Comparison of ENCODE assay signal across 1 cellular context in the genomic region with DNA sequence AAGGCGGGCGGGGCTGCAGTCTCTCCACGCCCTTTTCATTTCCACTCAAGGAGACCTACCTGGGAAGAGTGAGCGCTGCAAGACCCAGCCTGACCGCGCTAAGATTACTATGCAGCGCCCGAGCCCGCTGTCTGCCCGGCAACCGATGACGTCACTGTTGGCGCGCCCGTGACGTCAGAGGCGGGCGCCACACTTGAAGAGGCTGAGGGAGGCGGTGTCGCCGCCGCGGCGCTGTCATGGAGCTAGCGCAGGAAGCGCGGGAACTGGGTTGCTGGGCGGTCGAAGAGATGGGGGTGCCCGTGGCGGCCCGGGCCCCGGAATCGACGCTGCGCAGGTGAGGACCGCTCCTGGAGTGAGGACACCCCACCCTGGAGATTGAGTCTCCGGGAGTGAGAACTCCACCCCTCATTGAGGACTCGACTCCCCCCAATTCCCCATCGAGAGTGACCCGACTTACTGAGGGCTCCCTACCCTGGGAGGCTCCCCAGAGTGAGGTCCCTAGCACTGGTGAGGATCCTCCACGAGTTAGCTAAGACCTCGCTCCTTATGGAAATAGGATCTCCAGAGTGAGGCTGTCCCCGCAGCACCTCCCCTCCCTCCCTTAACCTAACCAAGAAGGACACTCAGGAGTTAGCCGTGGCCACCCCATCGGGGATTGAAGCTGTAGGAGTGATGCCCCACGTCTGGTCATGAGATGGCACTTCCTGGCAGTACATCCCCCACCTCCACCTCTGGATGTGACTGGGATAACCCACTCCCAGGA.
TF ChIP-seq lines count a peak whose summit lies in the region.

A gene with protein sequence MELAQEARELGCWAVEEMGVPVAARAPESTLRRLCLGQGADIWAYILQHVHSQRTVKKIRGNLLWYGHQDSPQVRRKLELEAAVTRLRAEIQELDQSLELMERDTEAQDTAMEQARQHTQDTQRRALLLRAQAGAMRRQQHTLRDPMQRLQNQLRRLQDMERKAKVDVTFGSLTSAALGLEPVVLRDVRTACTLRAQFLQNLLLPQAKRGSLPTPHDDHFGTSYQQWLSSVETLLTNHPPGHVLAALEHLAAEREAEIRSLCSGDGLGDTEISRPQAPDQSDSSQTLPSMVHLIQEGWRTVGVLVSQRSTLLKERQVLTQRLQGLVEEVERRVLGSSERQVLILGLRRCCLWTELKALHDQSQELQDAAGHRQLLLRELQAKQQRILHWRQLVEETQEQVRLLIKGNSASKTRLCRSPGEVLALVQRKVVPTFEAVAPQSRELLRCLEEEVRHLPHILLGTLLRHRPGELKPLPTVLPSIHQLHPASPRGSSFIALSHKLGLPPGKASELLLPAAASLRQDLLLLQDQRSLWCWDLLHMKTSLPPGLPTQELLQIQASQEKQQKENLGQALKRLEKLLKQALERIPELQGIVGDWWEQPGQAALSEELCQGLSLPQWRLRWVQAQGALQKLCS (plus strand): TSS at position 177 of the 763 bp plus-strand sequence. CDS start 60 bp downstream, at position 237.

TF ChIP-seq in HepG2, 621 proteins besides CTCF, POLR2A, EP300 and RAD21 (continued from another document and continues in another):
- TF ChIP-seq NFRKB (IDR thresholded peaks at IDR 0.05), result no peak
- no peak for TF ChIP-seq ZNF883 (CRISPR knock-in tag; IDR thresholded peaks at IDR 0.05; ENCODE audit: not compliant biosample characterization)
- TF ChIP-seq FOSL2 (CRISPR knock-in tag; IDR thresholded peaks at IDR 0.05), result peak; percentile 65; the same call in 1 of the 2 replicates
- 0 out of 2 replicates have a peak, but pooled peaks have one; percentile 22 for TF ChIP-seq BRCA1 (CRISPR knock-in tag; IDR thresholded peaks at IDR 0.05)
- TF ChIP-seq ARNT2 (CRISPR knock-in tag; IDR thresholded peaks at IDR 0.05; ENCODE audit: low read depth), result 0 out of 2 replicates have a peak, but pooled peaks have one; percentile 59
- TF ChIP-seq ZC3H13 (CRISPR knock-in tag; IDR thresholded peaks at IDR 0.05), result no peak
- no peak for TF ChIP-seq FOXA1 (IDR thresholded peaks at IDR 0.05)
- TF ChIP-seq FOXA1 (CRISPR knock-in tag; IDR thresholded peaks at IDR 0.05), result peak; percentile 39; the same call in 1 of the 2 replicates
- TF ChIP-seq BCL6 (CRISPR knock-in tag; IDR thresholded peaks at IDR 0.05), result peak; percentile 37; the same call in 1 of the 2 replicates
- peak; percentile 100 for TF ChIP-seq HOXA3 (CRISPR knock-in tag; IDR thresholded peaks at IDR 0.05)
- no peak for TF ChIP-seq ZNF839 (CRISPR knock-in tag; IDR thresholded peaks at IDR 0.05; ENCODE audit: borderline replicate concordance)
- no peak for TF ChIP-seq MAF1 (CRISPR knock-in tag; IDR thresholded peaks at IDR 0.05; ENCODE audit: borderline replicate concordance)
- TF ChIP-seq HOXD1 (CRISPR knock-in tag; IDR thresholded peaks at IDR 0.05), result 0 out of 2 replicates have a peak, but pooled peaks have one; percentile 24
- no peak for TF ChIP-seq ZNF101 (CRISPR knock-in tag; IDR thresholded peaks at IDR 0.05; ENCODE audit: borderline replicate concordance, low read depth)
- 0 out of 2 replicates have a peak, but pooled peaks have one; percentile 62 for TF ChIP-seq ZNF619 (CRISPR knock-in tag; IDR thresholded peaks at IDR 0.05)
- TF ChIP-seq ZNF414 (CRISPR knock-in tag; IDR thresholded peaks at IDR 0.05), result peak; percentile 82
- no peak for TF ChIP-seq ZNF496 (CRISPR knock-in tag; IDR thresholded peaks at IDR 0.05; ENCODE audit: insufficient replicate concordance)
- TF ChIP-seq NFKBIZ (CRISPR knock-in tag; IDR thresholded peaks at IDR 0.05), result 0 out of 2 replicates have a peak, but pooled peaks have one; percentile 42
- no peak for TF ChIP-seq TCF7L2 (IDR thresholded peaks at IDR 0.05; ENCODE audit: low read depth, low read length)
- no peak for TF ChIP-seq PHB2 (IDR thresholded peaks at IDR 0.05; ENCODE audit: partially characterized antibody)
- peak; percentile 26; the same call in 1 of the 2 replicates for TF ChIP-seq ELF3 (CRISPR knock-in tag; IDR thresholded peaks at IDR 0.05)
- peak; percentile 86 for TF ChIP-seq ZMYM4 (CRISPR knock-in tag; IDR thresholded peaks at IDR 0.05)
- TF ChIP-seq ZNF788 (CRISPR knock-in tag; IDR thresholded peaks at IDR 0.05; ENCODE audit: borderline replicate concordance), result peak; percentile 28; the same call in 1 of the 2 replicates
- TF ChIP-seq NRL (CRISPR knock-in tag; IDR thresholded peaks at IDR 0.05; ENCODE audit: borderline replicate concordance), result peak; percentile 84
- peak; percentile 83 for TF ChIP-seq MAX (IDR thresholded peaks at IDR 0.05)
- TF ChIP-seq TFDP2 (CRISPR knock-in tag; IDR thresholded peaks at IDR 0.05), result peak; percentile 96
- TF ChIP-seq ATF7-NPFF (CRISPR knock-in tag; IDR thresholded peaks at IDR 0.05; ENCODE audit: low read depth), result 0 out of 2 replicates have a peak, but pooled peaks have one; percentile 68
- no peak for TF ChIP-seq PLSCR1 (CRISPR knock-in tag; IDR thresholded peaks at IDR 0.05; ENCODE audit: borderline replicate concordance)
- TF ChIP-seq NR2F6 (IDR thresholded peaks at IDR 0.05), result no peak
- peak; percentile 46; the same call in 1 of the 2 replicates for TF ChIP-seq NR2F6 (CRISPR knock-in tag; IDR thresholded peaks at IDR 0.05)
- TF ChIP-seq ERF (CRISPR knock-in tag; IDR thresholded peaks at IDR 0.05), result peak; percentile 81
- TF ChIP-seq TP53 (CRISPR knock-in tag; conservative IDR thresholded peaks at IDR 0.05), result no peak
- peak; percentile 72; the same call in 1 of the 2 replicates for TF ChIP-seq ZNF605 (CRISPR knock-in tag; IDR thresholded peaks at IDR 0.05)
- TF ChIP-seq IKZF5 (CRISPR knock-in tag; IDR thresholded peaks at IDR 0.05), result peak; percentile 80; the same call in 1 of the 2 replicates
- peak; percentile 39 for TF ChIP-seq ASH2L (IDR thresholded peaks at IDR 0.05; ENCODE audit: insufficient read length, low read depth, low read length)
- TF ChIP-seq THAP11 (CRISPR knock-in tag; IDR thresholded peaks at IDR 0.05), result peak; percentile 93
- TF ChIP-seq MBNL3 (CRISPR knock-in tag; conservative IDR thresholded peaks at IDR 0.05), result no peak
- TF ChIP-seq ZNF557 (CRISPR knock-in tag; IDR thresholded peaks at IDR 0.05), result 0 out of 2 replicates have a peak, but pooled peaks have one; percentile 40
- TF ChIP-seq, protein P1, sequence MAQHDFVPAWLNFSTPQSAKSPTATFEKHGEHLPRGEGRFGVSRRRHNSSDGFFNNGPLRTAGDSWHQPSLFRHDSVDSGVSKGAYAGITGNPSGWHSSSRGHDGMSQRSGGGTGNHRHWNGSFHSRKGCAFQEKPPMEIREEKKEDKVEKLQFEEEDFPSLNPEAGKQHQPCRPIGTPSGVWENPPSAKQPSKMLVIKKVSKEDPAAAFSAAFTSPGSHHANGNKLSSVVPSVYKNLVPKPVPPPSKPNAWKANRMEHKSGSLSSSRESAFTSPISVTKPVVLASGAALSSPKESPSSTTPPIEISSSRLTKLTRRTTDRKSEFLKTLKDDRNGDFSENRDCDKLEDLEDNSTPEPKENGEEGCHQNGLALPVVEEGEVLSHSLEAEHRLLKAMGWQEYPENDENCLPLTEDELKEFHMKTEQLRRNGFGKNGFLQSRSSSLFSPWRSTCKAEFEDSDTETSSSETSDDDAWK (CRISPR knock-in tag; IDR thresholded peaks at IDR 0.05), result no peak
- TF ChIP-seq TGIF2 (CRISPR knock-in tag; IDR thresholded peaks at IDR 0.05), result peak; percentile 96
- TF ChIP-seq TSC22D2 (CRISPR knock-in tag; IDR thresholded peaks at IDR 0.05; ENCODE audit: borderline replicate concordance), result no peak
- TF ChIP-seq ZNF318 (CRISPR knock-in tag; IDR thresholded peaks at IDR 0.05), result no peak
- peak; percentile 70; the same call in 1 of the 2 replicates for TF ChIP-seq ZSCAN31 (CRISPR knock-in tag; IDR thresholded peaks at IDR 0.05; ENCODE audit: low read depth)
- TF ChIP-seq ZFP41 (CRISPR knock-in tag; IDR thresholded peaks at IDR 0.05; ENCODE audit: borderline replicate concordance), result no peak
- no peak for TF ChIP-seq CEBPG (CRISPR knock-in tag; IDR thresholded peaks at IDR 0.05)
- TF ChIP-seq YEATS2 (CRISPR knock-in tag; IDR thresholded peaks at IDR 0.05; ENCODE audit: borderline replicate concordance), result peak; percentile 94
- TF ChIP-seq CCDC6 (CRISPR knock-in tag; IDR thresholded peaks at IDR 0.05), result peak; percentile 62; the same call in 1 of the 2 replicates
- 0 out of 2 replicates have a peak, but pooled peaks have one; percentile 32 for TF ChIP-seq DR1 (CRISPR knock-in tag; IDR thresholded peaks at IDR 0.05)
- TF ChIP-seq HES4 (CRISPR knock-in tag; IDR thresholded peaks at IDR 0.05; ENCODE audit: borderline replicate concordance), result peak; percentile 58; the same call in 1 of the 2 replicates
- TF ChIP-seq SRF (IDR thresholded peaks at IDR 0.05; ENCODE audit: low read depth, low read length), result peak; percentile 70; the same call in 1 of the 2 replicates
- TF ChIP-seq ZNF331 (CRISPR knock-in tag; IDR thresholded peaks at IDR 0.05), result peak; percentile 64; the same call in 1 of the 2 replicates
